In the genomic region with DNA sequence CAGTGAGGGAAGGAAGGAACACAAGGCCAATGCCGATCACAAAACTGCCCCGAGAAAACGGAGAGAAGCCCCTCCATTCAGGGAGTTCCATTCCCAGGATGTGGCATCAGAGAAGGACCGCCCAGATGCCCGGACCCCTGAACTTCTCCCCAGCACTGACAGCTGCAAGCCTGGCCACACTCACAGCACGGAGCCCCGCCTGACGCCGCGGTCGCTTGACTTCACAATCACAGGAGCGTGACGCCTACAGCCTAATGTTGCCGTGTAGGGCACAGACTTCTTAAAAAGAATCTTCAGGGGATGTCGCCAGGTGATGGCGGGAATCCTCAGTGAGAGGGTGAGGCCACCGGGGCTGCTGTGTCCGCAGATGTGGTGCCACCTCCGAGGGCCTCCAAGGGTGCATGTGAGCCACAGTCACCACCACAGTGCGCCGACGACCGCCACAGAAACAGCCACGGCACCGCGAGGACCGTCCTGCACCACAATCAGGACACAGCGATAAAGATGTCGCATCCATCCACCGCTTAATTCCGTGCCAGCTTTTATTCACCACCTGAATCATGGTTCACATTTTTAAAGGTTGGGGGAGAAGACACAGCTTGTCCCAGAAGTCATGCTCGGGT, we compare ENCODE assay signal across 21 cellular contexts.
"Had no signal": no experiment of that assay in that cellular context is flagged by ENCODE, and none has a peak within 500 bp of the region (broad histone marks: within the 10 kb centered on the region; RNA-seq: fewer than 3 reads in every experiment).

No MANE protein-coding gene starts in this region.

- DNase-seq: activated CD4-positive, alpha-beta T cell treated with anti-CD3 and anti-CD28 coated beads, Interleukin-2, amount 10 ng/mL, durations not matched to agents 7 days and 5 days; activated CD4-positive, CD25-positive, alpha-beta regulatory T cell; activated gamma-delta T cell; activated T-cell treated with anti-CD3 and anti-CD28 coated beads, Interleukin-2, amount 50 U/mL, for 4 hours; amniotic stem cell; central memory CD4-positive, alpha-beta T cell; effector CD4-positive, alpha-beta T cell; foreskin fibroblast; glutamatergic neuron; hypothalamus; left ventricle myocardium superior; SW 1271; uterus had no signal

- FAIRE-seq: endothelial cell of umbilical vein had no signal

- H3K9me3 Mint-ChIP-seq: activated CD4-positive, alpha-beta T cell treated with anti-CD3 and anti-CD28 coated beads, Interleukin-2, amount 10 ng/mL, durations not matched to agents 7 days and 5 days; activated T-cell treated with anti-CD3 and anti-CD28 coated beads, Interleukin-2, amount 50 U/mL, for 4 hours; memory B cell; T-helper 2 cell treated with Interferon-gamma antibody and Interleukin-4, amounts not matched to agents 5 μg/mL and 100 μg/mL, for 36 hours had no signal

- H3K27ac ChIP-seq: colonic mucosa, tibial artery, uterus had no signal

- H3K36me3 ChIP-seq: colonic mucosa, tibial artery, uterus had no signal

- H3K9me3 ChIP-seq: colonic mucosa, uterus had no signal

- H3K27ac Mint-ChIP-seq: activated CD4-positive, alpha-beta T cell treated with anti-CD3 and anti-CD28 coated beads, Interleukin-2, amount 10 ng/mL, durations not matched to agents 7 days and 5 days; activated naive CD8-positive, alpha-beta T cell; memory B cell; naive thymus-derived CD8-positive, alpha-beta T cell; stimulated activated memory B cell treated with anti-CD40 and anti-IgM and Interleukin-4, amounts not matched to agents 10 μg/mL and 1 μg/mL and 100 μg/mL, for 72 hours; T-helper 2 cell treated with Interferon-gamma antibody and Interleukin-4, amounts not matched to agents 5 μg/mL and 100 μg/mL, for 36 hours had no signal

- H3K4me3 ChIP-seq: colonic mucosa, tibial artery, uterus had no signal

- H3K27me3 Mint-ChIP-seq: activated CD4-positive, alpha-beta T cell treated with anti-CD3 and anti-CD28 coated beads, Interleukin-2, amount 10 ng/mL, durations not matched to agents 7 days and 5 days; activated naive CD8-positive, alpha-beta T cell had no signal

- H3K4me1 ChIP-seq: colonic mucosa, uterus had no signal

- H3K4me1 Mint-ChIP-seq: activated CD4-positive, alpha-beta T cell treated with anti-CD3 and anti-CD28 coated beads, Interleukin-2, amount 10 ng/mL, durations not matched to agents 7 days and 5 days; naive thymus-derived CD8-positive, alpha-beta T cell; stimulated activated memory B cell treated with anti-CD40 and anti-IgM and Interleukin-4, amounts not matched to agents 10 μg/mL and 1 μg/mL and 100 μg/mL, for 72 hours had no signal

- H3K27me3 ChIP-seq: colonic mucosa, tibial artery, uterus had no signal

- ATAC-seq: activated T-cell treated with anti-CD3 and anti-CD28 coated beads, Interleukin-2, amount 50 U/mL, for 4 hours; left ventricle myocardium superior; naive thymus-derived CD8-positive, alpha-beta T cell; stimulated activated memory B cell treated with anti-CD40 and anti-IgM and Interleukin-4, amounts not matched to agents 10 μg/mL and 1 μg/mL and 100 μg/mL, for 72 hours had no signal

- H3K4me3 Mint-ChIP-seq: activated CD4-positive, alpha-beta T cell treated with anti-CD3 and anti-CD28 coated beads, Interleukin-2, amount 10 ng/mL, durations not matched to agents 7 days and 5 days; activated naive CD8-positive, alpha-beta T cell; activated T-cell treated with anti-CD3 and anti-CD28 coated beads, Interleukin-2, amount 50 U/mL, for 4 hours; memory B cell; naive thymus-derived CD8-positive, alpha-beta T cell; stimulated activated memory B cell treated with anti-CD40 and anti-IgM and Interleukin-4, amounts not matched to agents 10 μg/mL and 1 μg/mL and 100 μg/mL, for 72 hours; T-helper 2 cell treated with Interferon-gamma antibody and Interleukin-4, amounts not matched to agents 5 μg/mL and 100 μg/mL, for 36 hours had no signal

- H3K36me3 Mint-ChIP-seq: activated naive CD8-positive, alpha-beta T cell; memory B cell; naive thymus-derived CD8-positive, alpha-beta T cell; stimulated activated memory B cell treated with anti-CD40 and anti-IgM and Interleukin-4, amounts not matched to agents 10 μg/mL and 1 μg/mL and 100 μg/mL, for 72 hours had no signal
